Comparison of ENCODE assay signal across 31 cellular contexts in genomic region chr12:44697489-44697888, GRCh38.
DNase-seq lines count a peak whose midpoint lies in the region; ATAC-seq and TF ChIP-seq lines count a peak whose summit lies in the region.
"Had no signal": no experiment of that assay in that cellular context is flagged by ENCODE, and none has a peak within 500 bp of the region (broad histone marks: within the 10 kb centered on the region; RNA-seq: fewer than 3 reads in every experiment).

No MANE protein-coding gene starts in this region.

- no peaks in the 10 kb centered on the region for H4K20me1 ChIP-seq in SK-N-SH (ENCODE audit: insufficient read depth)
- H4K20me1 ChIP-seq: BLaER1; BLaER1 treated with 17β-estradiol and CSF1 and Interleukin-3, amounts not matched to agents 10 nM and 100 nM had no signal

- TF ChIP-seq RAD21 in SK-N-SH (IDR thresholded peaks at IDR 0.05; ENCODE audit: low read length): no peak

- H3K4me3 ChIP-seq in A673 (ENCODE audit: low read depth, low read length, poor library complexity, severe bottlenecking): no peak overlapping the region
- no peak overlapping the region for H3K4me3 ChIP-seq in SK-N-SH (ENCODE audit: low read depth in 2 of 2, low read length in 1 of 2)
- H3K4me3 ChIP-seq: A549; BLaER1; BLaER1 treated with 17β-estradiol and CSF1 and Interleukin-3, amounts not matched to agents 10 nM and 100 nM had no signal

- CTCF ChIA-PET in A673 (lab: Charles Lee): no interaction called here
- CTCF ChIA-PET in SK-N-SH (lab: Yijun Ruan, JAX): interaction anchor here (1.9 kb wide), 1 partner anchor 56 kb away, joined by 5 read pairs; no protein-coding TSS in a partner anchor

- no peaks in the 10 kb centered on the region for H3K79me2 ChIP-seq in SK-N-SH (ENCODE audit: insufficient read depth)

- TF ChIP-seq CTCF in A673 (conservative IDR thresholded peaks at IDR 0.05; ENCODE audit: low read depth, low read length): no peak
- TF ChIP-seq CTCF in SK-N-SH (IDR thresholded peaks at IDR 0.05): no peak

- WGBS in SK-N-SH (ENCODE audit: low lambda C conversion rate): 4% methylated on average over 2 of the region's 2 CpGs

- H3K27ac ChIP-seq in A673 (ENCODE audit: low read depth, low read length, poor library complexity, severe bottlenecking) (no peak overlapping the region), SK-N-SH (ENCODE audit: low read depth in 2 of 2, low read length in 1 of 2) (no peak overlapping the region)
- H3K27ac ChIP-seq: 22Rv1; A549; BLaER1; BLaER1 treated with 17β-estradiol and CSF1 and Interleukin-3, amounts not matched to agents 10 nM and 100 nM; C4-2B had no signal

- H3K36me3 ChIP-seq in A673 (ENCODE audit: insufficient read depth, low read length, poor library complexity, severe bottlenecking) (peaks cover 64% of the 10 kb centered on the region), SK-N-SH (replicated peaks in 1 of 2; ENCODE audit: control insufficient read depth in 1 of 2, insufficient read depth in 2 of 2, low read length in 1 of 2) (no peaks in the 10 kb centered on the region)
- H3K36me3 ChIP-seq: BE2C; BLaER1; BLaER1 treated with 17β-estradiol and CSF1 and Interleukin-3, amounts not matched to agents 10 nM and 100 nM had no signal

- no peak overlapping the region for H3K4me2 ChIP-seq in SK-N-SH
- H3K4me2 ChIP-seq: A549; BLaER1; BLaER1 treated with 17β-estradiol and CSF1 and Interleukin-3, amounts not matched to agents 10 nM and 100 nM had no signal

- no peaks in the 10 kb centered on the region for H3F3A ChIP-seq in SK-N-SH (replicated peaks; ENCODE audit: insufficient read depth)

- POLR2A ChIA-PET in A673 (lab: Charles Lee; ENCODE audit: low non-redundant PET) (no interaction called here), SK-N-SH (lab: Yijun Ruan, JAX) (no interaction called here)

- intact Hi-C loops in A673 (cut with micrococcal nuclease; ENCODE audit: unreplicated experiment): no loop called here

- no peak for ATAC-seq in SK-N-SH treated with all-trans-retinoic acid at 6 μM for 48 hours
- no peak for ATAC-seq in HG03378 (IDR thresholded peaks at IDR 0.05; ENCODE audit: unreplicated experiment)
- no peak for ATAC-seq in GM18868 (IDR thresholded peaks at IDR 0.05; ENCODE audit: unreplicated experiment)
- ATAC-seq: A549; CD8-positive, alpha-beta T cell had no signal

- TF ChIP-seq EP300 in SK-N-SH (IDR thresholded peaks at IDR 0.05; ENCODE audit: borderline replicate concordance in 1 of 2, low read depth in 1 of 2, low read length in 1 of 2): peak in 1 of 2 experiments; percentile 80; a peak in 2 of 4 replicates

- H3K9me2 ChIP-seq in SK-N-SH: no peaks in the 10 kb centered on the region

- H3K27me3 ChIP-seq in A673 (replicated peaks; ENCODE audit: insufficient read depth, low read depth, low read length, poor library complexity): no peaks in the 10 kb centered on the region
- no peaks in the 10 kb centered on the region for H3K27me3 ChIP-seq in SK-N-SH (ENCODE audit: insufficient read depth)
- H3K27me3 ChIP-seq: BE2C; BLaER1; BLaER1 treated with 17β-estradiol and CSF1 and Interleukin-3, amounts not matched to agents 10 nM and 100 nM had no signal

- no peak overlapping the region for H3K9ac ChIP-seq in SK-N-SH
- H3K9ac ChIP-seq: BLaER1; BLaER1 treated with 17β-estradiol and CSF1 and Interleukin-3, amounts not matched to agents 10 nM and 100 nM had no signal

- BruUV-seq in A673 (replicated peaks; lab: Mats Ljungman, UMichigan): no TSS peak

- H3K4me1 ChIP-seq in A673 (ENCODE audit: insufficient read depth, low read length, poor library complexity, severe bottlenecking) (peaks cover 25% of the 10 kb centered on the region), SK-N-SH (ENCODE audit: control insufficient read depth in 1 of 2, insufficient read depth in 2 of 2, low read depth in 1 of 2, low read length in 1 of 2) (peaks cover 0 to 10% of the 10 kb centered on the region in 2 experiments; a peak in 2 of 4 replicates)
- H3K4me1 ChIP-seq: A549; BE2C; BLaER1; BLaER1 treated with 17β-estradiol and CSF1 and Interleukin-3, amounts not matched to agents 10 nM and 100 nM; Caco-2 had no signal

- no peak overlapping the region for H2AFZ ChIP-seq in SK-N-SH (ENCODE audit: low read depth)

- no peaks in the 10 kb centered on the region for H3K9me3 ChIP-seq in A673 (ENCODE audit: low read depth, low read length, poor library complexity, severe bottlenecking)
- H3K9me3 ChIP-seq in SK-N-SH: no peaks in the 10 kb centered on the region
- H3K9me3 ChIP-seq: A549; BE2C; BLaER1; BLaER1 treated with 17β-estradiol and CSF1 and Interleukin-3, amounts not matched to agents 10 nM and 100 nM; Caco-2 had no signal

- DNase-seq in A673 (ENCODE audit: low spot score): peak; percentile 18
- no peak for DNase-seq in SK-N-SH
- DNase-seq in HPDE6-E6E7 (ENCODE audit: extremely low spot score): no peak
- DNase-seq: 8988T; ACHN; AML-193; BE2C; C1 segment of cervical spinal cord; Caco-2; Calu3; CD4-positive, alpha-beta memory T cell; CD4-positive, alpha-beta T cell; CD4-positive, CD25-positive, alpha-beta regulatory T cell; CD8-positive, alpha-beta memory T cell; CD8-positive, alpha-beta T cell; COR-L47; DMS 273 treated with DMSO at 0.1 percent for 48 hours; DMS153; DMS53; DMS79; DMS79 treated with DMSO at 0.1 percent for 48 hours; DND-41; EL had no signal

TF ChIP-seq in SK-N-SH, 30 proteins besides CTCF, POLR2A, EP300 and RAD21:
- TF ChIP-seq CHD2 (IDR thresholded peaks at IDR 0.05; ENCODE audit: low read length, partially characterized antibody) (peak; percentile 25), GATA2 (CRISPR knock-in tag; IDR thresholded peaks at IDR 0.05) (peak; percentile 61), RCOR1 (IDR thresholded peaks at IDR 0.05; ENCODE audit: low read length) (peak; percentile 88), TCF12 (IDR thresholded peaks at IDR 0.05) (no peak)

TF ChIP-seq in SK-N-SH treated with all-trans-retinoic acid at 6 μM for 48 hours, 23 proteins besides CTCF, POLR2A, EP300 and RAD21:
- TF ChIP-seq ARNTL (CRISPR knock-in tag; IDR thresholded peaks at IDR 0.05; ENCODE audit: borderline replicate concordance, low read depth) (no peak), TSHZ2 (CRISPR knock-in tag; IDR thresholded peaks at IDR 0.05) (peak; percentile 53; the same call in 1 of the 2 replicates), TCF4 (CRISPR knock-in tag; IDR thresholded peaks at IDR 0.05; ENCODE audit: borderline replicate concordance) (peak; percentile 94), ISL1 (CRISPR knock-in tag; IDR thresholded peaks at IDR 0.05) (peak; percentile 78), ZNF565 (CRISPR knock-in tag; conservative IDR thresholded peaks at IDR 0.05; ENCODE audit: low read depth) (no peak), BACH2 (CRISPR knock-in tag; IDR thresholded peaks at IDR 0.05; ENCODE audit: borderline replicate concordance) (no peak)
